1 cellular context compared by ENCODE assay signal in the genomic region with DNA sequence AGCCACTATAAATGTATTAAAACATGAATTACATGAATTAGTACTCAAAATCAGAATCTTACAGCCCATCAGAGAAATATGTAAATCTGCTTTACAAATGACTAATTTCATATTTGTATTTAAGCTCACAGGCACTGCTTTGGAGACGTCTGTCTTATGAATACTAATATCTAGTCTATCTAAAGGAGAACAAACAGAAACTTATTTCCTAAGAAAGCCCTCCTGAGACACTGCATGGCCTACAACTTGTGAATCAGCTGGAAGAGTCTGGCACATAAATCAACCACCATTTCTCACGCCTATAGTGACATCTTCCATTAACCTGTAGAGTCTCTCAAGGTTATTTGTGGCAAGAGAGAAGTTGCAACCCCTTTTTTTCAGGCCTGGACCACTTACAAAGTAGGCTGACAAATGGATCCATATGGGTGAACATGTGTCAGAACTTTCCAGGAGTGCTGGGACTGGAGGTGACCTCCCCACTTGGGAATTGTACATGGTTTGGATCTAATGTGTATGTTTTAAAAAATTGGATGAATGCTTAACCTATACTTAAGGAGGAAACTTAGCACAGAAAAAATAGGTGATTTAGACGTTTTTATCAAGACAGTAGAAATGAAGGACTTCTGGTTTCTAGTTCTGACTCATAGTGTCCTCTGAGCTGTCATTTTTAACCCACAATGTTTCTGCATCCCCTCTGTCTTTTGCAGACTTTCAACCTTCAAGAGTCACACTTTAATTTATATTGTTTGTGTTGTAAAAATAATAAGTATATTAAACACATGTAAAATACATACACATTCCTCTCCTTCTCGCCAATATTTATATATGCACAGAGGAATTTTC.
TF ChIP-seq lines count a peak whose summit lies in the region.

No MANE protein-coding gene starts in this region.

TF ChIP-seq in SK-N-SH treated with all-trans-retinoic acid at 6 μM for 48 hours, 23 proteins besides CTCF, POLR2A, EP300 and RAD21 (continued from another document):
- TF ChIP-seq SNAI2 (CRISPR knock-in tag; IDR thresholded peaks at IDR 0.05), result no peak
- TF ChIP-seq, protein P1, sequence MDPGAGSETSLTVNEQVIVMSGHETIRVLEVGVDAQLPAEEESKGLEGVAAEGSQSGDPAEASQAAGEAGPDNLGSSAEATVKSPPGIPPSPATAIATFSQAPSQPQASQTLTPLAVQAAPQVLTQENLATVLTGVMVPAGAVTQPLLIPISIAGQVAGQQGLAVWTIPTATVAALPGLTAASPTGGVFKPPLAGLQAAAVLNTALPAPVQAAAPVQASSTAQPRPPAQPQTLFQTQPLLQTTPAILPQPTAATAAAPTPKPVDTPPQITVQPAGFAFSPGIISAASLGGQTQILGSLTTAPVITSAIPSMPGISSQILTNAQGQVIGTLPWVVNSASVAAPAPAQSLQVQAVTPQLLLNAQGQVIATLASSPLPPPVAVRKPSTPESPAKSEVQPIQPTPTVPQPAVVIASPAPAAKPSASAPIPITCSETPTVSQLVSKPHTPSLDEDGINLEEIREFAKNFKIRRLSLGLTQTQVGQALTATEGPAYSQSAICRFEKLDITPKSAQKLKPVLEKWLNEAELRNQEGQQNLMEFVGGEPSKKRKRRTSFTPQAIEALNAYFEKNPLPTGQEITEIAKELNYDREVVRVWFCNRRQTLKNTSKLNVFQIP (CRISPR knock-in tag; IDR thresholded peaks at IDR 0.05; ENCODE audit: borderline replicate concordance, low read depth), result no peak
